ENCODE assay signal across 25 cellular contexts in the genomic region with DNA sequence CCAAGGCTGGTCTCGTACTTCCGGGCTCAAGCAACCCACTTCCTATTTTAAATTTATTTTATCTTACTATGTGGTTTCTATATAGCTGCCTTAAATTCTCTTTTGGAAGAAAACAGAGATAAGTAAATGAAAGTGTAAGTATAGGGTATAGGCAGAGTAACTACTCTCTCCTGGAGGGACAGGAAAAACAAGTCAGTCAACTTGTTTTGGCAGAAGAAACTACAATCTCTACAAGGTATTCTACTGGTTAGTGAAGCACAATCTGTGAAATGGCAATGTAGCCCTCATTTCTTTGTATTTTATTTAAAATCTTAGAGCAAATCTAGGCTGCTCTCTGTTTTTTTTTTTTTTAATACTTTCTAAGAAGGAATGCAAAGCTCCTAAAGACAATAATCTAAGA.
"Had no signal": no experiment of that assay in that cellular context is flagged by ENCODE, and none has a peak within 500 bp of the region (broad histone marks: within the 10 kb centered on the region; RNA-seq: fewer than 3 reads in every experiment).

No MANE protein-coding gene starts in this region.

- H3K27ac ChIP-seq: left lung, lower lobe of right lung, skin epidermis had no signal

- H3K4me3 ChIP-seq: esophagus squamous epithelium, left lung, lower lobe of right lung, mucosa of descending colon, skin epidermis had no signal

- H3K27me3 Mint-ChIP-seq: activated CD8-positive, alpha-beta memory T cell treated with anti-CD3 and anti-CD28 coated beads, Interleukin-2, amount 10 ng/mL, durations not matched to agents 7 days and 5 days; activated naive CD4-positive, alpha-beta T cell treated with anti-CD3 and anti-CD28 coated beads, Interleukin-2, amount 50 U/mL, for 24 hours; activated naive CD8-positive, alpha-beta T cell treated with anti-CD3 and anti-CD28 coated beads, Interleukin-2, amount 50 U/mL, for 24 hours; central memory CD8-positive, alpha-beta T cell; dendritic cell treated with granulocyte-macrophage colony-stimulating factor and Interleukin-4, amounts not matched to agents 40 ng/mL and 50 ng/mL, for 4 days; stimulated activated memory B cell treated with anti-CD40 and anti-IgM and Interleukin-4, amounts not matched to agents 10 μg/mL and 1 μg/mL and 100 μg/mL, for 72 hours; stimulated activated naive CD8-positive, alpha-beta T cell treated with anti-CD3 and anti-CD28 coated beads, Interleukin-15, amount 100 ng/mL, for 72 hours had no signal

- H3K27ac Mint-ChIP-seq: activated CD8-positive, alpha-beta memory T cell treated with anti-CD3 and anti-CD28 coated beads, Interleukin-2, amount 10 ng/mL, durations not matched to agents 7 days and 5 days; activated CD8-positive, alpha-beta T cell treated with anti-CD3 and anti-CD28 coated beads, Interleukin-2, amount 10 ng/mL, durations not matched to agents 7 days and 5 days; activated naive CD4-positive, alpha-beta T cell treated with anti-CD3 and anti-CD28 coated beads, Interleukin-2, amount 50 U/mL, for 24 hours; activated naive CD8-positive, alpha-beta T cell treated with anti-CD3 and anti-CD28 coated beads, Interleukin-2, amount 50 U/mL, for 24 hours; activated T-helper 2 cell treated with anti-CD3 and anti-CD28 coated beads, Interferon-gamma antibody, Interleukin-2, Interleukin-4, amounts not matched to agents 10 μg/mL and 5 μg/mL and 100 μg/mL, durations not matched to agents 14 hours and 24 hours and 36 hours; dendritic cell treated with granulocyte-macrophage colony-stimulating factor and Interleukin-4, amounts not matched to agents 40 ng/mL and 50 ng/mL, for 4 days; endodermal cell; nephron; stimulated activated memory B cell treated with anti-CD40 and anti-IgM and Interleukin-4, amounts not matched to agents 10 μg/mL and 1 μg/mL and 100 μg/mL, for 72 hours had no signal

- H3K9me3 Mint-ChIP-seq: activated naive CD4-positive, alpha-beta T cell treated with anti-CD3 and anti-CD28 coated beads, Interleukin-2, amount 50 U/mL, for 24 hours; activated naive CD8-positive, alpha-beta T cell treated with anti-CD3 and anti-CD28 coated beads, Interleukin-2, amount 50 U/mL, for 24 hours; activated T-helper 2 cell treated with anti-CD3 and anti-CD28 coated beads, Interferon-gamma antibody, Interleukin-2, Interleukin-4, amounts not matched to agents 10 μg/mL and 5 μg/mL and 100 μg/mL, durations not matched to agents 14 hours and 24 hours and 36 hours; central memory CD8-positive, alpha-beta T cell; dendritic cell treated with granulocyte-macrophage colony-stimulating factor and Interleukin-4, amounts not matched to agents 40 ng/mL and 50 ng/mL, for 4 days; endodermal cell; nephron; stimulated activated memory B cell treated with anti-CD40 and anti-IgM and Interleukin-4, amounts not matched to agents 10 μg/mL and 1 μg/mL and 100 μg/mL, for 72 hours; stimulated activated naive CD8-positive, alpha-beta T cell treated with anti-CD3 and anti-CD28 coated beads, Interleukin-15, amount 100 ng/mL, for 72 hours had no signal

- ATAC-seq: activated CD8-positive, alpha-beta memory T cell treated with anti-CD3 and anti-CD28 coated beads, Interleukin-2, amount 10 ng/mL, durations not matched to agents 7 days and 5 days; activated CD8-positive, alpha-beta T cell treated with anti-CD3 and anti-CD28 coated beads, Interleukin-2, amount 10 ng/mL, durations not matched to agents 7 days and 5 days; activated naive CD8-positive, alpha-beta T cell treated with anti-CD3 and anti-CD28 coated beads, Interleukin-2, amount 50 U/mL, for 24 hours; left lung; lower lobe of right lung; mucosa of descending colon; sciatic nerve; stimulated activated memory B cell treated with anti-CD40 and anti-IgM and Interleukin-4, amounts not matched to agents 10 μg/mL and 1 μg/mL and 100 μg/mL, for 72 hours; stimulated activated naive CD8-positive, alpha-beta T cell treated with anti-CD3 and anti-CD28 coated beads, Interleukin-15, amount 100 ng/mL, for 72 hours had no signal

- DNase-seq: activated CD4-positive, alpha-beta T cell treated with anti-CD3 and anti-CD28 coated beads for 1 hour; activated CD8-positive, alpha-beta memory T cell treated with anti-CD3 and anti-CD28 coated beads, Interleukin-2, amount 10 ng/mL, durations not matched to agents 7 days and 5 days; activated CD8-positive, alpha-beta T cell treated with anti-CD3 and anti-CD28 coated beads, Interleukin-2, amount 10 ng/mL, durations not matched to agents 7 days and 5 days; activated naive CD8-positive, alpha-beta T cell treated with anti-CD3 and anti-CD28 coated beads, Interleukin-2, amount 50 U/mL, for 24 hours; activated T-cell treated with anti-CD3 and anti-CD28 coated beads, Interleukin-2, amount 50 U/mL, for 48 hours; amygdala; endodermal cell; esophagus squamous epithelium; foreskin melanocyte; left lung; lower lobe of right lung; mucosa of descending colon; posterior cingulate gyrus; stimulated activated CD4-positive, alpha-beta T cell treated with anti-CD3 and anti-CD28 coated beads, Interleukin-4, amount 100 ng/mL, for 4 hours; stimulated activated CD8-positive, alpha-beta memory T cell treated with anti-CD3 and anti-CD28 coated beads, Interleukin-4, amount 100 ng/mL, for 48 hours; stimulated activated naive CD8-positive, alpha-beta T cell treated with anti-CD3 and anti-CD28 coated beads, Interleukin-15, amount 100 ng/mL, for 72 hours; substantia nigra had no signal

- H3K9me3 ChIP-seq: esophagus squamous epithelium, left lung, lower lobe of right lung, mucosa of descending colon had no signal

- H3K4me3 Mint-ChIP-seq: activated CD8-positive, alpha-beta memory T cell treated with anti-CD3 and anti-CD28 coated beads, Interleukin-2, amount 10 ng/mL, durations not matched to agents 7 days and 5 days; activated CD8-positive, alpha-beta T cell treated with anti-CD3 and anti-CD28 coated beads, Interleukin-2, amount 10 ng/mL, durations not matched to agents 7 days and 5 days; activated naive CD4-positive, alpha-beta T cell treated with anti-CD3 and anti-CD28 coated beads, Interleukin-2, amount 50 U/mL, for 24 hours; activated naive CD8-positive, alpha-beta T cell treated with anti-CD3 and anti-CD28 coated beads, Interleukin-2, amount 50 U/mL, for 24 hours; central memory CD8-positive, alpha-beta T cell; dendritic cell treated with granulocyte-macrophage colony-stimulating factor and Interleukin-4, amounts not matched to agents 40 ng/mL and 50 ng/mL, for 4 days; endodermal cell; nephron; stimulated activated memory B cell treated with anti-CD40 and anti-IgM and Interleukin-4, amounts not matched to agents 10 μg/mL and 1 μg/mL and 100 μg/mL, for 72 hours; stimulated activated naive CD8-positive, alpha-beta T cell treated with anti-CD3 and anti-CD28 coated beads, Interleukin-15, amount 100 ng/mL, for 72 hours had no signal

- H3K27me3 ChIP-seq: esophagus squamous epithelium, left lung had no signal

- H3K4me1 Mint-ChIP-seq: nephron had no signal

- H3K4me1 ChIP-seq: lower lobe of right lung had no signal
